1 cellular context compared by ENCODE assay signal in the genomic region with DNA sequence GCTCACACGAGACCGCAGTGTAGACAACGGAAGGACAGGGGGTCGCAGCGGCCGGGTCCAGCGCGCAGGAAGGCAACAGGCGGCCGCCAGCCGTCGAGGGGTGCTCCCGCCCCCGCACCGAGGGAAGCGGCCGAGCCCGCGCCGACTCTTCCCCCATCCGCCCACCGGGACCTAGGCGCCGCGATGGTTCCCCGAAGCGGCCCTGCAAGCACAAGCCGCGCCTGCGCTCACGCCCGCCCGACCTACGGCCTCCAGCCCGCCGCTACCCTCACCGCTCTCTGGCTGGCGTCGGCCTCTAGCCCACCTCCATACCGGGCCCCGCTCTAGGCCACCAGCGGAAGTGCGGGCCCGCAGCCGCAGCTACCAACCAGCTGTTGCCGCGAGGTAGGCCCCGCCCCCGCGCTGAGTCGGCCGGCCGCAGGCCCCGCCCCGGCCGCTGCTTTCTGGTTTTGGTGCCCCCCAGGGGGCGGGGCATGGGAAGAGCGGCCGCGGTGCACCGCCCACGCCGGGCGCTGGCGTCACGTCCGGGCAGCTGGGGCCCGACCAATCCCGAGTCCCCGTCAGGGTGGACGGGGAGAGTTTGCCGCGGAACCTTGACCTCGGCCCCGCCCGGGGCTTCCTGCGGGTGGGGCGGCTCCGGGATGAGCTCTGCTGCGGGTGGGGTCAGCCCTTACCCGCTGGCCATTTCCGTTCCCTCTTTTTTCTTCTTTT.
TF ChIP-seq lines count a peak whose summit lies in the region.

A gene with protein sequence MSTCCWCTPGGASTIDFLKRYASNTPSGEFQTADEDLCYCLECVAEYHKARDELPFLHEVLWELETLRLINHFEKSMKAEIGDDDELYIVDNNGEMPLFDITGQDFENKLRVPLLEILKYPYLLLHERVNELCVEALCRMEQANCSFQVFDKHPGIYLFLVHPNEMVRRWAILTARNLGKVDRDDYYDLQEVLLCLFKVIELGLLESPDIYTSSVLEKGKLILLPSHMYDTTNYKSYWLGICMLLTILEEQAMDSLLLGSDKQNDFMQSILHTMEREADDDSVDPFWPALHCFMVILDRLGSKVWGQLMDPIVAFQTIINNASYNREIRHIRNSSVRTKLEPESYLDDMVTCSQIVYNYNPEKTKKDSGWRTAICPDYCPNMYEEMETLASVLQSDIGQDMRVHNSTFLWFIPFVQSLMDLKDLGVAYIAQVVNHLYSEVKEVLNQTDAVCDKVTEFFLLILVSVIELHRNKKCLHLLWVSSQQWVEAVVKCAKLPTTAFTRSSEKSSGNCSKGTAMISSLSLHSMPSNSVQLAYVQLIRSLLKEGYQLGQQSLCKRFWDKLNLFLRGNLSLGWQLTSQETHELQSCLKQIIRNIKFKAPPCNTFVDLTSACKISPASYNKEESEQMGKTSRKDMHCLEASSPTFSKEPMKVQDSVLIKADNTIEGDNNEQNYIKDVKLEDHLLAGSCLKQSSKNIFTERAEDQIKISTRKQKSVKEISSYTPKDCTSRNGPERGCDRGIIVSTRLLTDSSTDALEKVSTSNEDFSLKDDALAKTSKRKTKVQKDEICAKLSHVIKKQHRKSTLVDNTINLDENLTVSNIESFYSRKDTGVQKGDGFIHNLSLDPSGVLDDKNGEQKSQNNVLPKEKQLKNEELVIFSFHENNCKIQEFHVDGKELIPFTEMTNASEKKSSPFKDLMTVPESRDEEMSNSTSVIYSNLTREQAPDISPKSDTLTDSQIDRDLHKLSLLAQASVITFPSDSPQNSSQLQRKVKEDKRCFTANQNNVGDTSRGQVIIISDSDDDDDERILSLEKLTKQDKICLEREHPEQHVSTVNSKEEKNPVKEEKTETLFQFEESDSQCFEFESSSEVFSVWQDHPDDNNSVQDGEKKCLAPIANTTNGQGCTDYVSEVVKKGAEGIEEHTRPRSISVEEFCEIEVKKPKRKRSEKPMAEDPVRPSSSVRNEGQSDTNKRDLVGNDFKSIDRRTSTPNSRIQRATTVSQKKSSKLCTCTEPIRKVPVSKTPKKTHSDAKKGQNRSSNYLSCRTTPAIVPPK (N-terminal part only) (minus strand): TSS at position 342 of the 711 bp plus-strand sequence. CDS start 5,558 bp downstream, outside the sequence.

TF ChIP-seq in WTC11, 78 proteins besides CTCF, POLR2A, EP300 and RAD21 (continued from another document and continues in another):
- TF ChIP-seq, protein P1, sequence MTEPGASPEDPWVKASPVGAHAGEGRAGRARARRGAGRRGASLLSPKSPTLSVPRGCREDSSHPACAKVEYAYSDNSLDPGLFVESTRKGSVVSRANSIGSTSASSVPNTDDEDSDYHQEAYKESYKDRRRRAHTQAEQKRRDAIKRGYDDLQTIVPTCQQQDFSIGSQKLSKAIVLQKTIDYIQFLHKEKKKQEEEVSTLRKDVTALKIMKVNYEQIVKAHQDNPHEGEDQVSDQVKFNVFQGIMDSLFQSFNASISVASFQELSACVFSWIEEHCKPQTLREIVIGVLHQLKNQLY (CRISPR knock-in tag; IDR thresholded peaks at IDR 0.05), result no peak
- TF ChIP-seq TP53 (CRISPR knock-in tag; IDR thresholded peaks at IDR 0.05) (no peak), TCF7 (CRISPR knock-in tag; IDR thresholded peaks at IDR 0.05; ENCODE audit: low read depth) (no peak), RELA (CRISPR knock-in tag; IDR thresholded peaks at IDR 0.05; ENCODE audit: borderline replicate concordance) (no peak), SP1 (CRISPR knock-in tag; conservative IDR thresholded peaks at IDR 0.05) (peak; percentile 92), GRHL2 (CRISPR knock-in tag; IDR thresholded peaks at IDR 0.05; ENCODE audit: insufficient replicate concordance, severe bottlenecking) (no peak), ZNF219 (CRISPR knock-in tag; IDR thresholded peaks at IDR 0.05; ENCODE audit: borderline replicate concordance) (no peak; the same call in 1 of the 2 replicates), ZNF396 (CRISPR knock-in tag; IDR thresholded peaks at IDR 0.05; ENCODE audit: borderline replicate concordance) (no peak), MYBL2 (CRISPR knock-in tag; IDR thresholded peaks at IDR 0.05) (no peak; the same call in 1 of the 2 replicates), ELF4 (CRISPR knock-in tag; IDR thresholded peaks at IDR 0.05; ENCODE audit: low read depth) (no peak), GTF2I (CRISPR knock-in tag; conservative IDR thresholded peaks at IDR 0.05) (no peak), HMGA2 (CRISPR knock-in tag; IDR thresholded peaks at IDR 0.05) (no peak), RORB (CRISPR knock-in tag; IDR thresholded peaks at IDR 0.05) (no peak), NFE2L1 (CRISPR knock-in tag; IDR thresholded peaks at IDR 0.05) (no peak), NR2C2 (CRISPR knock-in tag; IDR thresholded peaks at IDR 0.05) (no peak), SMAD4 (CRISPR knock-in tag; IDR thresholded peaks at IDR 0.05) (no peak), ZNF263 (CRISPR knock-in tag; IDR thresholded peaks at IDR 0.05; ENCODE audit: low read depth) (0 out of 2 replicates have a peak, but pooled peaks have one; percentile 53), FOXJ3 (CRISPR knock-in tag; IDR thresholded peaks at IDR 0.05; ENCODE audit: borderline replicate concordance) (no peak), ZNF232 (CRISPR knock-in tag; IDR thresholded peaks at IDR 0.05) (no peak), EMX1 (CRISPR knock-in tag; IDR thresholded peaks at IDR 0.05) (no peak), MXD4 (CRISPR knock-in tag; IDR thresholded peaks at IDR 0.05; ENCODE audit: borderline replicate concordance) (no peak), GABPB1 (CRISPR knock-in tag; IDR thresholded peaks at IDR 0.05) (peak; percentile 62; the same call in 1 of the 2 replicates)
- TF ChIP-seq, protein P2, sequence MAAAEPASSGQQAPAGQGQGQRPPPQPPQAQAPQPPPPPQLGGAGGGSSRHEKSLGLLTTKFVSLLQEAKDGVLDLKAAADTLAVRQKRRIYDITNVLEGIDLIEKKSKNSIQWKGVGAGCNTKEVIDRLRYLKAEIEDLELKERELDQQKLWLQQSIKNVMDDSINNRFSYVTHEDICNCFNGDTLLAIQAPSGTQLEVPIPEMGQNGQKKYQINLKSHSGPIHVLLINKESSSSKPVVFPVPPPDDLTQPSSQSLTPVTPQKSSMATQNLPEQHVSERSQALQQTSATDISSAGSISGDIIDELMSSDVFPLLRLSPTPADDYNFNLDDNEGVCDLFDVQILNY (CRISPR knock-in tag; IDR thresholded peaks at IDR 0.05), result no peak; the same call in 1 of the 2 replicates
- TF ChIP-seq, protein P3, sequence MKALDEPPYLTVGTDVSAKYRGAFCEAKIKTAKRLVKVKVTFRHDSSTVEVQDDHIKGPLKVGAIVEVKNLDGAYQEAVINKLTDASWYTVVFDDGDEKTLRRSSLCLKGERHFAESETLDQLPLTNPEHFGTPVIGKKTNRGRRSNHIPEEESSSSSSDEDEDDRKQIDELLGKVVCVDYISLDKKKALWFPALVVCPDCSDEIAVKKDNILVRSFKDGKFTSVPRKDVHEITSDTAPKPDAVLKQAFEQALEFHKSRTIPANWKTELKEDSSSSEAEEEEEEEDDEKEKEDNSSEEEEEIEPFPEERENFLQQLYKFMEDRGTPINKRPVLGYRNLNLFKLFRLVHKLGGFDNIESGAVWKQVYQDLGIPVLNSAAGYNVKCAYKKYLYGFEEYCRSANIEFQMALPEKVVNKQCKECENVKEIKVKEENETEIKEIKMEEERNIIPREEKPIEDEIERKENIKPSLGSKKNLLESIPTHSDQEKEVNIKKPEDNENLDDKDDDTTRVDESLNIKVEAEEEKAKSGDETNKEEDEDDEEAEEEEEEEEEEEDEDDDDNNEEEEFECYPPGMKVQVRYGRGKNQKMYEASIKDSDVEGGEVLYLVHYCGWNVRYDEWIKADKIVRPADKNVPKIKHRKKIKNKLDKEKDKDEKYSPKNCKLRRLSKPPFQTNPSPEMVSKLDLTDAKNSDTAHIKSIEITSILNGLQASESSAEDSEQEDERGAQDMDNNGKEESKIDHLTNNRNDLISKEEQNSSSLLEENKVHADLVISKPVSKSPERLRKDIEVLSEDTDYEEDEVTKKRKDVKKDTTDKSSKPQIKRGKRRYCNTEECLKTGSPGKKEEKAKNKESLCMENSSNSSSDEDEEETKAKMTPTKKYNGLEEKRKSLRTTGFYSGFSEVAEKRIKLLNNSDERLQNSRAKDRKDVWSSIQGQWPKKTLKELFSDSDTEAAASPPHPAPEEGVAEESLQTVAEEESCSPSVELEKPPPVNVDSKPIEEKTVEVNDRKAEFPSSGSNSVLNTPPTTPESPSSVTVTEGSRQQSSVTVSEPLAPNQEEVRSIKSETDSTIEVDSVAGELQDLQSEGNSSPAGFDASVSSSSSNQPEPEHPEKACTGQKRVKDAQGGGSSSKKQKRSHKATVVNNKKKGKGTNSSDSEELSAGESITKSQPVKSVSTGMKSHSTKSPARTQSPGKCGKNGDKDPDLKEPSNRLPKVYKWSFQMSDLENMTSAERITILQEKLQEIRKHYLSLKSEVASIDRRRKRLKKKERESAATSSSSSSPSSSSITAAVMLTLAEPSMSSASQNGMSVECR (CRISPR knock-in tag; IDR thresholded peaks at IDR 0.05; ENCODE audit: borderline replicate concordance), result peak; percentile 95; the same call in 1 of the 2 replicates
- TF ChIP-seq, protein P4, sequence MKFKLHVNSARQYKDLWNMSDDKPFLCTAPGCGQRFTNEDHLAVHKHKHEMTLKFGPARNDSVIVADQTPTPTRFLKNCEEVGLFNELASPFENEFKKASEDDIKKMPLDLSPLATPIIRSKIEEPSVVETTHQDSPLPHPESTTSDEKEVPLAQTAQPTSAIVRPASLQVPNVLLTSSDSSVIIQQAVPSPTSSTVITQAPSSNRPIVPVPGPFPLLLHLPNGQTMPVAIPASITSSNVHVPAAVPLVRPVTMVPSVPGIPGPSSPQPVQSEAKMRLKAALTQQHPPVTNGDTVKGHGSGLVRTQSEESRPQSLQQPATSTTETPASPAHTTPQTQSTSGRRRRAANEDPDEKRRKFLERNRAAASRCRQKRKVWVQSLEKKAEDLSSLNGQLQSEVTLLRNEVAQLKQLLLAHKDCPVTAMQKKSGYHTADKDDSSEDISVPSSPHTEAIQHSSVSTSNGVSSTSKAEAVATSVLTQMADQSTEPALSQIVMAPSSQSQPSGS (CRISPR knock-in tag; IDR thresholded peaks at IDR 0.05; ENCODE audit: borderline replicate concordance, low read depth), result no peak
- TF ChIP-seq, protein P5, sequence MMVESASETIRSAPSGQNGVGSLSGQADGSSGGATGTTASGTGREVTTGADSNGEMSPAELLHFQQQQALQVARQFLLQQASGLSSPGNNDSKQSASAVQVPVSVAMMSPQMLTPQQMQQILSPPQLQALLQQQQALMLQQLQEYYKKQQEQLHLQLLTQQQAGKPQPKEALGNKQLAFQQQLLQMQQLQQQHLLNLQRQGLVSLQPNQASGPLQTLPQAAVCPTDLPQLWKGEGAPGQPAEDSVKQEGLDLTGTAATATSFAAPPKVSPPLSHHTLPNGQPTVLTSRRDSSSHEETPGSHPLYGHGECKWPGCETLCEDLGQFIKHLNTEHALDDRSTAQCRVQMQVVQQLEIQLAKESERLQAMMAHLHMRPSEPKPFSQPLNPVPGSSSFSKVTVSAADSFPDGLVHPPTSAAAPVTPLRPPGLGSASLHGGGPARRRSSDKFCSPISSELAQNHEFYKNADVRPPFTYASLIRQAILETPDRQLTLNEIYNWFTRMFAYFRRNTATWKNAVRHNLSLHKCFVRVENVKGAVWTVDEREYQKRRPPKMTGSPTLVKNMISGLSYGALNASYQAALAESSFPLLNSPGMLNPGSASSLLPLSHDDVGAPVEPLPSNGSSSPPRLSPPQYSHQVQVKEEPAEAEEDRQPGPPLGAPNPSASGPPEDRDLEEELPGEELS (CRISPR knock-in tag; IDR thresholded peaks at IDR 0.05), result peak; percentile 73
- TF ChIP-seq, protein P6, sequence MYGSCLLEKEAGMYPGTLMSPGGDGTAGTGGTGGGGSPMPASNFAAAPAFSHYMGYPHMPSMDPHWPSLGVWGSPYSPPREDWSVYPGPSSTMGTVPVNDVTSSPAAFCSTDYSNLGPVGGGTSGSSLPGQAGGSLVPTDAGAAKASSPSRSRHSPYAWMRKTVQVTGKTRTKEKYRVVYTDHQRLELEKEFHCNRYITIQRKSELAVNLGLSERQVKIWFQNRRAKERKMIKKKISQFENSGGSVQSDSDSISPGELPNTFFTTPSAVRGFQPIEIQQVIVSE (CRISPR knock-in tag; IDR thresholded peaks at IDR 0.05; ENCODE audit: borderline replicate concordance), result no peak
- TF ChIP-seq, protein P7, sequence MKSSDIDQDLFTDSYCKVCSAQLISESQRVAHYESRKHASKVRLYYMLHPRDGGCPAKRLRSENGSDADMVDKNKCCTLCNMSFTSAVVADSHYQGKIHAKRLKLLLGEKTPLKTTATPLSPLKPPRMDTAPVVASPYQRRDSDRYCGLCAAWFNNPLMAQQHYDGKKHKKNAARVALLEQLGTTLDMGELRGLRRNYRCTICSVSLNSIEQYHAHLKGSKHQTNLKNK (CRISPR knock-in tag; IDR thresholded peaks at IDR 0.05), result no peak
- TF ChIP-seq, protein P8, sequence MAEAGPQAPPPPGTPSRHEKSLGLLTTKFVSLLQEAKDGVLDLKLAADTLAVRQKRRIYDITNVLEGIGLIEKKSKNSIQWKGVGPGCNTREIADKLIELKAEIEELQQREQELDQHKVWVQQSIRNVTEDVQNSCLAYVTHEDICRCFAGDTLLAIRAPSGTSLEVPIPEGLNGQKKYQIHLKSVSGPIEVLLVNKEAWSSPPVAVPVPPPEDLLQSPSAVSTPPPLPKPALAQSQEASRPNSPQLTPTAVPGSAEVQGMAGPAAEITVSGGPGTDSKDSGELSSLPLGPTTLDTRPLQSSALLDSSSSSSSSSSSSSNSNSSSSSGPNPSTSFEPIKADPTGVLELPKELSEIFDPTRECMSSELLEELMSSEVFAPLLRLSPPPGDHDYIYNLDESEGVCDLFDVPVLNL (CRISPR knock-in tag; IDR thresholded peaks at IDR 0.05; ENCODE audit: borderline replicate concordance, low read depth), result no peak
- TF ChIP-seq, protein P9, sequence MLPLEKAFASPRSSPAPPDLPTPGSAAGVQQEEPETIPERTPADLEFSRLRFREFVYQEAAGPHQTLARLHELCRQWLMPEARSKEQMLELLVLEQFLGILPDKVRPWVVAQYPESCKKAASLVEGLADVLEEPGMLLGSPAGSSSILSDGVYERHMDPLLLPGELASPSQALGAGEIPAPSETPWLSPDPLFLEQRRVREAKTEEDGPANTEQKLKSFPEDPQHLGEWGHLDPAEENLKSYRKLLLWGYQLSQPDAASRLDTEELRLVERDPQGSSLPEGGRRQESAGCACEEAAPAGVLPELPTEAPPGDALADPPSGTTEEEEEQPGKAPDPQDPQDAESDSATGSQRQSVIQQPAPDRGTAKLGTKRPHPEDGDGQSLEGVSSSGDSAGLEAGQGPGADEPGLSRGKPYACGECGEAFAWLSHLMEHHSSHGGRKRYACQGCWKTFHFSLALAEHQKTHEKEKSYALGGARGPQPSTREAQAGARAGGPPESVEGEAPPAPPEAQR (CRISPR knock-in tag; IDR thresholded peaks at IDR 0.05), result no peak
- TF ChIP-seq, protein P10, sequence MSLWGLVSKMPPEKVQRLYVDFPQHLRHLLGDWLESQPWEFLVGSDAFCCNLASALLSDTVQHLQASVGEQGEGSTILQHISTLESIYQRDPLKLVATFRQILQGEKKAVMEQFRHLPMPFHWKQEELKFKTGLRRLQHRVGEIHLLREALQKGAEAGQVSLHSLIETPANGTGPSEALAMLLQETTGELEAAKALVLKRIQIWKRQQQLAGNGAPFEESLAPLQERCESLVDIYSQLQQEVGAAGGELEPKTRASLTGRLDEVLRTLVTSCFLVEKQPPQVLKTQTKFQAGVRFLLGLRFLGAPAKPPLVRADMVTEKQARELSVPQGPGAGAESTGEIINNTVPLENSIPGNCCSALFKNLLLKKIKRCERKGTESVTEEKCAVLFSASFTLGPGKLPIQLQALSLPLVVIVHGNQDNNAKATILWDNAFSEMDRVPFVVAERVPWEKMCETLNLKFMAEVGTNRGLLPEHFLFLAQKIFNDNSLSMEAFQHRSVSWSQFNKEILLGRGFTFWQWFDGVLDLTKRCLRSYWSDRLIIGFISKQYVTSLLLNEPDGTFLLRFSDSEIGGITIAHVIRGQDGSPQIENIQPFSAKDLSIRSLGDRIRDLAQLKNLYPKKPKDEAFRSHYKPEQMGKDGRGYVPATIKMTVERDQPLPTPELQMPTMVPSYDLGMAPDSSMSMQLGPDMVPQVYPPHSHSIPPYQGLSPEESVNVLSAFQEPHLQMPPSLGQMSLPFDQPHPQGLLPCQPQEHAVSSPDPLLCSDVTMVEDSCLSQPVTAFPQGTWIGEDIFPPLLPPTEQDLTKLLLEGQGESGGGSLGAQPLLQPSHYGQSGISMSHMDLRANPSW (CRISPR knock-in tag; conservative IDR thresholded peaks at IDR 0.05; ENCODE audit: low read depth), result no peak
